ENCODE assay signal across 8 cellular contexts in the genomic region with DNA sequence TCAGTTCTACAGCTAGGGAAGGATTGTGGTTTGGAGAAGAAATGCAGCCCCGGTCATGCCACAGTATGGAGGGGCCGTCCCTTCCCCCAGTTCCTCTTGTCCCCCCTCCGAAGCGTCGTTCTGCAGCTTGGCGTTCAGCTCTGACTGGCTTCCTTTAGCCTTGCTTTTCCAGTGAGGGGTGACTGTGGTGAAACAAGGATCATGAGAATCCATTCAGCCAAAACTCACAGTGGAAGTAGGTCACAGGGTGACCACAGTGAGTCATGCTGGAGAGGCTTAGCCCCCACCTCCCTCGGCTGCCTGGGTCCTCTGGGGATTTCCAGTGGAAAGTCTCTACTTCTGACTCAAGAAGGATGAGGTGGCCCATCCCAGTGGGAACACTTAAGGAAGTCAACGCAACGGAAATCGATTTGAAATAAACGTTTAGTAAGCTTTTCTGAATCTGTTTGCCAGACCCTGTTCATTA. TPM values are rescaled to one million over a fixed set of nuclear protein-coding genes. Genes with fewer than 3 reads are reported as not detected.
DNase-seq lines count a peak whose midpoint lies in the region; ATAC-seq and TF ChIP-seq lines count a peak whose summit lies in the region.

No MANE protein-coding gene starts in this region.

- no peak for TF ChIP-seq CTCF in type B pancreatic cell (conservative IDR thresholded peaks at IDR 0.05)

- H3K27ac ChIP-seq in skin epidermis, result peak overlapping the region in 20 of 21 experiments; percentile 18 to 87 (median 74)

- peaks cover 55% of the 10 kb centered on the region for H3K4me1 Mint-ChIP-seq in activated CD8-positive, alpha-beta T cell treated with anti-CD3 and anti-CD28 coated beads, Interleukin-2, amount 10 ng/mL, durations not matched to agents 7 days and 5 days (ENCODE audit: low read depth)
- H3K4me1 Mint-ChIP-seq in type B pancreatic cell (ENCODE audit: unreplicated experiment), result peaks cover 14% of the 10 kb centered on the region

- ATAC-seq in activated CD8-positive, alpha-beta T cell treated with anti-CD3 and anti-CD28 coated beads, Interleukin-2, amount 10 ng/mL, durations not matched to agents 7 days and 5 days, result no peak
- peak; percentile 46 for ATAC-seq in Right ventricle myocardium superior (ENCODE audit: poor library complexity)
- ATAC-seq in GM18909 (IDR thresholded peaks at IDR 0.05; ENCODE audit: poor library complexity, unreplicated experiment), result no peak
- ATAC-seq in HG03378 (IDR thresholded peaks at IDR 0.05; ENCODE audit: unreplicated experiment), result no peak
- no peak for ATAC-seq in HG02884 (IDR thresholded peaks at IDR 0.05; ENCODE audit: unreplicated experiment)

- peaks cover 1% of the 10 kb centered on the region for H3K36me3 Mint-ChIP-seq in activated CD8-positive, alpha-beta T cell treated with anti-CD3 and anti-CD28 coated beads, Interleukin-2, amount 10 ng/mL, durations not matched to agents 7 days and 5 days (ENCODE audit: low read depth)
- H3K36me3 Mint-ChIP-seq in type B pancreatic cell, result no peaks in the 10 kb centered on the region

- DNase-seq in GM03348 (ENCODE audit: low spot score), result peak; percentile 93
- DNase-seq in activated CD8-positive, alpha-beta T cell treated with anti-CD3 and anti-CD28 coated beads, Interleukin-2, amount 10 ng/mL, durations not matched to agents 7 days and 5 days, result peak; percentile 35
- peak; percentile 71 for DNase-seq in Right ventricle myocardium superior
- no peak for DNase-seq in type B pancreatic cell (ENCODE audit: extremely low spot score, unreplicated experiment)

- CTCF ChIA-PET in activated CD8-positive, alpha-beta T cell treated with anti-CD3 and anti-CD28 coated beads, Interleukin-2, amount 10 ng/mL, durations not matched to agents 7 days and 5 days (lab: Charles Lee), result no interaction called here

- H3K27ac Mint-ChIP-seq in activated CD8-positive, alpha-beta T cell treated with anti-CD3 and anti-CD28 coated beads, Interleukin-2, amount 10 ng/mL, durations not matched to agents 7 days and 5 days, result no peak overlapping the region
- H3K27ac Mint-ChIP-seq in type B pancreatic cell, result no peak overlapping the region

- intact Hi-C loops in Right ventricle myocardium superior (cut with DNase I), result no loop called here

- POLR2A ChIA-PET in activated CD8-positive, alpha-beta T cell treated with anti-CD3 and anti-CD28 coated beads, Interleukin-2, amount 10 ng/mL, durations not matched to agents 7 days and 5 days (lab: Charles Lee), result no interaction called here

- no peak overlapping the region for H3K4me3 ChIP-seq in skin epidermis

- H3K27me3 Mint-ChIP-seq in activated CD8-positive, alpha-beta T cell treated with anti-CD3 and anti-CD28 coated beads, Interleukin-2, amount 10 ng/mL, durations not matched to agents 7 days and 5 days (ENCODE audit: low read depth), result peaks cover 12% of the 10 kb centered on the region
- peaks cover 8% of the 10 kb centered on the region for H3K27me3 Mint-ChIP-seq in type B pancreatic cell

- H3K9me3 Mint-ChIP-seq in activated CD8-positive, alpha-beta T cell treated with anti-CD3 and anti-CD28 coated beads, Interleukin-2, amount 10 ng/mL, durations not matched to agents 7 days and 5 days (ENCODE audit: insufficient read depth), result no peaks in the 10 kb centered on the region
- peaks cover 21% of the 10 kb centered on the region for H3K9me3 Mint-ChIP-seq in type B pancreatic cell

- H3K4me3 Mint-ChIP-seq in activated CD8-positive, alpha-beta T cell treated with anti-CD3 and anti-CD28 coated beads, Interleukin-2, amount 10 ng/mL, durations not matched to agents 7 days and 5 days, result no peak overlapping the region
- no peak overlapping the region for H3K4me3 Mint-ChIP-seq in type B pancreatic cell

RNA-seq across cellular contexts. Expression of gene COL6A2, which starts 37.3 kb away (rescaled TPM):
- total RNA-seq in activated CD8-positive, alpha-beta T cell treated with anti-CD3 and anti-CD28 coated beads, Interleukin-2, amount 10 ng/mL, durations not matched to agents 7 days and 5 days, result 1 to 10 TPM; 6.0 to 7.2 TPM
- total RNA-seq in Right ventricle myocardium superior, result 191 TPM
- 23.8 and 114 TPM in 2 replicates for total RNA-seq in type B pancreatic cell (ENCODE audit: low replicate concordance)
